9 cellular contexts compared by ENCODE assay signal in the genomic region with DNA sequence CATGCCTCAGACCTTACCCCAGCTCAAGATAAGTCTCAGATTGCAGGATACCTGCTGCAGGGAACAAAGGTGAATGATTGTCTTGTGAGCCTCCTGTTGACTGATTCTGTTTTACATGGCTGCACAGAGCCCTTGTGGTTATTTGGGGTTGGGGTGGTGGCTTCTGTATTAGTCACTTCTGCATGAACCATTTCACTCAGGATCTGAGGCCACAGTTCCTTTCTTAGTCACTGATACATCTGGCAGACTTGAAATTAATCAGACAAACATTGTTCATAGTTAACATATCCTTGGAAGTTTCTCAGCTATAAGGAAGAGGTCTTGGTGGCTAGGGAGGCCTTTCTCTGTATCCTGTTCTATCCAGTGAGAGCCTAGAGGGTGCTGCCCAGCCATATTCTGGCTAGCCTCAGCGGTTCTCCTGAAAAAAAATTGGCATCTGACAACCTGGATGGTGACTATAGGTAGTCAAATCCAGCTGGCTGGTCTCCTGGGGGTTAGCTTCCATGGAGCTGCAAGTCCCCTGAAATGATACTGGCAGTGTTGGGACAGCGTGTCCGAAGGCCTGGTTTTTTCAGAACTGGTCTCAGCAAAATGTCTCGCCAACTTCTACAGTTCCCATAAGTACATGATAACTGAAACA.
A peak's percentile ranks its signal among the peaks of the same experiment; 100 is the strongest.
DNase-seq lines count a peak whose midpoint lies in the region; ATAC-seq and TF ChIP-seq lines count a peak whose summit lies in the region.
"Had no signal": no experiment of that assay in that cellular context is flagged by ENCODE, and none has a peak within 500 bp of the region (broad histone marks: within the 10 kb centered on the region; RNA-seq: fewer than 3 reads in every experiment).

No MANE protein-coding gene starts in this region.

- no peak overlapping the region for H3K27ac Mint-ChIP-seq in effector memory CD8-positive, alpha-beta T cell

- no peaks in the 10 kb centered on the region for H3K9me3 Mint-ChIP-seq in effector memory CD8-positive, alpha-beta T cell

- no peak overlapping the region for H3K4me3 Mint-ChIP-seq in effector memory CD8-positive, alpha-beta T cell

- peak; percentile 95 for ATAC-seq in GM21423 (IDR thresholded peaks at IDR 0.05; ENCODE audit: unreplicated experiment)
- no peak for ATAC-seq in effector memory CD8-positive, alpha-beta T cell (replicated peaks)

- DNase-seq in GM10266 (ENCODE audit: extremely low spot score): peak; percentile 72
- peak; percentile 53 for DNase-seq in HK-2 (ENCODE audit: unreplicated experiment)
- DNase-seq in epithelial cell of prostate (ENCODE audit: low read depth, low spot score): peak; percentile 78
- no peak for DNase-seq in D341Med (ENCODE audit: low spot score)
- no peak for DNase-seq in NCI-H2227 treated with DMSO at 0.1 percent for 48 hours (lab: John Stamatoyannopoulos, UW)
- no peak for DNase-seq in UCSD-AML1 (lab: John Stamatoyannopoulos, UW; ENCODE audit: unreplicated experiment)
- DNase-seq in effector memory CD8-positive, alpha-beta T cell: no peak
- DNase-seq: heart right ventricle had no signal

- no peaks in the 10 kb centered on the region for H3K27me3 Mint-ChIP-seq in effector memory CD8-positive, alpha-beta T cell

- peaks cover 43% of the 10 kb centered on the region for H3K36me3 Mint-ChIP-seq in effector memory CD8-positive, alpha-beta T cell (ENCODE audit: insufficient read depth)

- H3K4me1 Mint-ChIP-seq in effector memory CD8-positive, alpha-beta T cell (ENCODE audit: low read depth in 2 of 2): peaks cover 0 to 11% of the 10 kb centered on the region in 2 donors

- H3K27ac ChIP-seq in epithelial cell of prostate: peak overlapping the region; percentile 72
- H3K27ac ChIP-seq: heart right ventricle had no signal

- no peak for TF ChIP-seq CTCF in GM10266 (IDR thresholded peaks at IDR 0.05; ENCODE audit: control insufficient read depth, insufficient read depth, low read depth, missing control alignments)

Comparison
In these comparisons a context has a peak if more than half of its experiments do, and no peak if none do; other contexts are left out.
1. DNase-seq: peak in GM10266 (single experiment), HK-2 (single experiment) and epithelial cell of prostate (single experiment); none in D341Med (single experiment), NCI-H2227 treated with DMSO at 0.1 percent for 48 hours (single experiment), UCSD-AML1 (single experiment) and effector memory CD8-positive, alpha-beta T cell (0 of 3).